Comparison of ENCODE assay signal across 11 cellular contexts in the genomic region with DNA sequence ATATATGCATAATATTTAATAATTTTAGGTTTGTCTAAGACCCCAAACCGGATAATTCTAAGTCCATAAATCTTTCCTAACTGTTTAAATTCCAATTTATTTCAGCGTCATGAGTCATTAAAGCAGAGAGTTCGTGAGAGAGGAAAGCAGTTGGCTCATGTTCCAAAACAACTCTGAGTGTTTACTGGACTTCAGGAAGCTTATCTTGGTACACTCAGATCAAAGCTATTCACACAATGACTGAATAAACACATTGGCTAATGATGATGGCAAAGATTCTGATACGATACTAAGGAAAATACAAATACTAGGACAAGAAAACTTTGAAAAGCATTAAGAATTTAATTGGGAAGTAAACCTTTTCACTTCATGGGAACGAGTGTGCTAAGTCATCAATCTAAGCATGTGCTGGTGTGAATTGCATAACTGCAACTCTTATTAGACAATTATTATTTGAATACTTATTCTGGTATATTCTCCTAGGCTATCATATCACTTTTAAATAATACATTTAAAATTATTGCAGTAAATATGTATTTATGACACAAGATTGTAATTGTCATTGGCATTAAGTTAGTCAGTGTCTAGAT. TPM values are rescaled to one million over a fixed set of nuclear protein-coding genes. Genes with fewer than 3 reads are reported as not detected.
DNase-seq lines count a peak whose midpoint lies in the region; ATAC-seq and TF ChIP-seq lines count a peak whose summit lies in the region.
"Had no signal": no experiment of that assay in that cellular context is flagged by ENCODE, and none has a peak within 500 bp of the region (broad histone marks: within the 10 kb centered on the region; RNA-seq: fewer than 3 reads in every experiment).

No MANE protein-coding gene starts in this region.

- no peak for TF ChIP-seq POLR2A in heart left ventricle (IDR thresholded peaks at IDR 0.05)

- H3K4me1 ChIP-seq in RWPE2 (ENCODE audit: insufficient read depth, poor library complexity, severe bottlenecking) (peaks cover 22% of the 10 kb centered on the region), heart left ventricle (peaks cover 0 to 25% (median 5%) of the 10 kb centered on the region in 12 donors), skeletal muscle satellite cell (ENCODE audit: control insufficient read depth, insufficient read depth, low read length) (peaks cover 25% of the 10 kb centered on the region)
- H3K4me1 ChIP-seq: parathyroid adenoma had no signal

- WGBS in heart left ventricle, 4 donors: 23 to 38% (median 34%) methylated on average over 5 of the region's 5 CpGs

- peak; percentile 91 for ATAC-seq in RWPE2 (ENCODE audit: low read depth)
- peak; percentile 75 to 95 (median 84) for ATAC-seq in heart left ventricle
- ATAC-seq in activated T-cell treated with anti-CD3 and anti-CD28 coated beads, Interleukin-2, amount 50 U/mL, for 72 hours (replicated peaks in 1 of 2): no peak

- no peak overlapping the region for H3K4me3 ChIP-seq in RWPE2 (ENCODE audit: severe bottlenecking)
- no peak overlapping the region for H3K4me3 ChIP-seq in heart left ventricle
- H3K4me3 ChIP-seq in skeletal muscle satellite cell (ENCODE audit: low read length): no peak overlapping the region

- H3K9me3 ChIP-seq in RWPE2 (ENCODE audit: severe bottlenecking): no peaks in the 10 kb centered on the region
- H3K9me3 ChIP-seq in heart left ventricle: peaks cover 0 to 10% (median 0%) of the 10 kb centered on the region in 12 donors
- H3K9me3 ChIP-seq in skeletal muscle satellite cell (replicated peaks; ENCODE audit: low read length): no peaks in the 10 kb centered on the region

- H3K4me3 Mint-ChIP-seq in activated T-cell treated with anti-CD3 and anti-CD28 coated beads, Interleukin-2, amount 50 U/mL, for 72 hours: no peak overlapping the region

- H3K9ac ChIP-seq in skeletal muscle satellite cell (ENCODE audit: low read depth, low read length): peak overlapping the region; percentile 3
- H3K9ac ChIP-seq: parathyroid adenoma had no signal

- no peaks in the 10 kb centered on the region for H3K36me3 Mint-ChIP-seq in activated T-cell treated with anti-CD3 and anti-CD28 coated beads, Interleukin-2, amount 50 U/mL, for 72 hours (ENCODE audit: insufficient read depth in 2 of 2)

- H3K4me2 ChIP-seq in skeletal muscle satellite cell (ENCODE audit: low read length): peak overlapping the region; percentile 7

- no peak overlapping the region for H3K27ac Mint-ChIP-seq in activated T-cell treated with anti-CD3 and anti-CD28 coated beads, Interleukin-2, amount 50 U/mL, for 72 hours

- no peak for TF ChIP-seq CTCF in RWPE2 (IDR thresholded peaks at IDR 0.05; ENCODE audit: poor library complexity, severe bottlenecking)
- no peak for TF ChIP-seq CTCF in heart left ventricle (IDR thresholded peaks at IDR 0.05)

- intact Hi-C loops in heart left ventricle (cut with DNase I): loop anchor here in 1 of 10 donors (5.0 kb wide), 1 partner anchor 33 kb away; a partner anchor contains a TSS

- H3K27me3 ChIP-seq in RWPE2 (ENCODE audit: insufficient read depth, poor library complexity, severe bottlenecking) (no peaks in the 10 kb centered on the region), heart left ventricle (no peaks in the 10 kb centered on the region), skeletal muscle satellite cell (ENCODE audit: control insufficient read depth, insufficient read depth, low read length) (no peaks in the 10 kb centered on the region)

- H3K36me3 ChIP-seq in RWPE2 (ENCODE audit: low read depth) (no peaks in the 10 kb centered on the region), heart left ventricle (no peaks in the 10 kb centered on the region), skeletal muscle satellite cell (ENCODE audit: insufficient read depth, low read length) (no peaks in the 10 kb centered on the region)

- DNase-seq in GM04504 (ENCODE audit: low read depth) (peak; percentile 71), RWPE2 (ENCODE audit: low spot score) (no peak), heart left ventricle (peak in 1 of 5 donors; percentile 9), T-helper 9 cell (no peak), NCI-H82 treated with DMSO at 0.1 percent for 48 hours (lab: John Stamatoyannopoulos, UW; ENCODE audit: unreplicated experiment) (no peak)
- no peak for DNase-seq in activated T-cell treated with anti-CD3 and anti-CD28 coated beads, Interleukin-2, amount 50 U/mL, for 72 hours
- no peak for DNase-seq in activated effector memory CD4-positive, alpha-beta T cell treated with Interleukin-2 at 50 U/mL for 16 hours
- DNase-seq: activated CD4-positive, alpha-beta T cell treated with anti-CD3 and anti-CD28 coated beads, Interleukin-2, amount 50 U/mL, for 48 hours; amygdala had no signal

- no peaks in the 10 kb centered on the region for H3K4me1 Mint-ChIP-seq in activated T-cell treated with anti-CD3 and anti-CD28 coated beads, Interleukin-2, amount 50 U/mL, for 72 hours (ENCODE audit: low read depth)

- H3K27me3 Mint-ChIP-seq in activated T-cell treated with anti-CD3 and anti-CD28 coated beads, Interleukin-2, amount 50 U/mL, for 72 hours (ENCODE audit: low read depth): no peaks in the 10 kb centered on the region

- H3K27ac ChIP-seq in RWPE2 (ENCODE audit: poor library complexity, severe bottlenecking) (peak overlapping the region; percentile 46), heart left ventricle (peak overlapping the region; percentile 12 to 67 (median 44))
- H3K27ac ChIP-seq: parathyroid adenoma had no signal

- peaks cover 0 to 2% of the 10 kb centered on the region in 2 donors for H3K9me3 Mint-ChIP-seq in activated T-cell treated with anti-CD3 and anti-CD28 coated beads, Interleukin-2, amount 50 U/mL, for 72 hours

RNA-seq across cellular contexts. Expression of a gene that starts 34.8 kb away (rescaled TPM):
- total RNA-seq in heart left ventricle: 10 to 100 TPM; 23.6 to 59.9 (median 31.3) TPM
- 10 to 100 TPM; 20.6 to 61.7 TPM for polyA plus RNA-seq in heart left ventricle
- total RNA-seq in skeletal muscle satellite cell (2012; rRNA removed): 0.22 and 0.51 TPM in 2 replicates
- total RNA-seq in activated T-cell treated with anti-CD3 and anti-CD28 coated beads, Interleukin-2, amount 50 U/mL, for 72 hours: not detected

Comparison
In these comparisons a context has a peak if more than half of its experiments do, and no peak if none do; other contexts are left out.
1. ATAC-seq: peak in RWPE2 (single experiment) and heart left ventricle (4 of 4); none in activated T-cell treated with anti-CD3 and anti-CD28 coated beads, Interleukin-2, amount 50 U/mL, for 72 hours (0 of 2).
2. RNA of a gene that starts 34.8 kb away (total RNA-seq): 23.6 to 59.9 TPM in heart left ventricle; not detected in activated T-cell treated with anti-CD3 and anti-CD28 coated beads, Interleukin-2, amount 50 U/mL, for 72 hours; every median in the first group is over 10 times any median in the second.